In the genomic region with DNA sequence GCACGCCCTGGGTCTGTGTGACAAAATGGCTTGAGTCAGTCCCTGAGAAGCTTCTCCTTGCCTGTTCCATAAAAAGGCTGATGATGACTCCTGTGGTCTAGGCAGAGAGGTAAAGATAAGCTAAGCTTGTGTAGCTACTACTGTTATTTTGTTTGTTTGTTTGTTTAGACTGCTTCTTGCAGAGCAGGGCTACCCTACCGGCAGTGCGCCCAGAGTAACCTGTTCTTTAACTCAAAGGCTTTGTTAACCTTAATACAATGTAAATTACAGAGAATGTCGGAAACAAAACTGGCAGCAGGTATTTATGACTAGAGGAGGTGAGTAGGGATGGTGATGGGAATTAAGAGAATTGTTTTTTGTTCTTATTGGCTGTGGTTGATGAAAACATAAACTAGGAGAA, we compare ENCODE assay signal across 22 cellular contexts.
DNase-seq lines count a peak whose midpoint lies in the region; ATAC-seq and TF ChIP-seq lines count a peak whose summit lies in the region.
"Had no signal": no experiment of that assay in that cellular context is flagged by ENCODE, and none has a peak within 500 bp of the region (broad histone marks: within the 10 kb centered on the region; RNA-seq: fewer than 3 reads in every experiment).

No MANE protein-coding gene starts in this region.

- peak overlapping the region; percentile 75 for H3K27ac Mint-ChIP-seq in activated naive CD4-positive, alpha-beta T cell treated with anti-CD3 and anti-CD28 coated beads, Interleukin-2, amount 10 ng/mL, durations not matched to agents 7 days and 5 days
- peak overlapping the region; percentile 45 for H3K27ac Mint-ChIP-seq in Caco-2 (ENCODE audit: unreplicated experiment)
- peak overlapping the region; percentile 35 for H3K27ac Mint-ChIP-seq in activated T-helper 17 cell treated with anti-CD3 and anti-CD28 coated beads, Interleukin-2, amount 50 U/mL, for 72 hours

- H3K4me3 ChIP-seq in Caco-2 (ENCODE audit: low read depth, low read length) = no peak overlapping the region
- H3K4me3 ChIP-seq: GM12878, HAP-1 had no signal

- no peak for TF ChIP-seq CTCF in Caco-2 (IDR thresholded peaks at IDR 0.05; ENCODE audit: insufficient read depth in 1 of 2, low read depth in 1 of 2, low read length in 1 of 2, severe bottlenecking in 1 of 2, unreplicated experiment in 1 of 2)
- TF ChIP-seq CTCF in omental fat pad (IDR thresholded peaks at IDR 0.05) = no peak

- intact Hi-C loops in Caco-2 (cut with micrococcal nuclease; ENCODE audit: unreplicated experiment) = no loop called here

- CTCF ChIA-PET in activated naive CD4-positive, alpha-beta T cell treated with anti-CD3 and anti-CD28 coated beads, Interleukin-2, amount 10 ng/mL, durations not matched to agents 7 days and 5 days (lab: Charles Lee) = interaction anchor here (1.0 kb wide), 1 partner anchor 132 kb away, joined by 3 read pairs; a partner anchor contains a TSS
- CTCF ChIA-PET in Caco-2 (lab: Charles Lee) = interaction anchor here (0.5 kb wide), 1 partner anchor 133 kb away, joined by 6 read pairs; no protein-coding TSS in a partner anchor

- H3K4me1 Mint-ChIP-seq in activated naive CD4-positive, alpha-beta T cell treated with anti-CD3 and anti-CD28 coated beads, Interleukin-2, amount 10 ng/mL, durations not matched to agents 7 days and 5 days = peaks cover 26% of the 10 kb centered on the region
- H3K4me1 Mint-ChIP-seq in Caco-2 (ENCODE audit: low read depth, unreplicated experiment) = peaks cover 46% of the 10 kb centered on the region
- peaks cover 40% of the 10 kb centered on the region for H3K4me1 Mint-ChIP-seq in activated T-helper 17 cell treated with anti-CD3 and anti-CD28 coated beads, Interleukin-2, amount 50 U/mL, for 72 hours

- H3K36me3 ChIP-seq in Caco-2 (ENCODE audit: control insufficient read depth, insufficient read depth, low read length) = no peaks in the 10 kb centered on the region; the same call in 1 of the 2 replicates
- H3K36me3 ChIP-seq: HAP-1 had no signal

- H3K4me1 ChIP-seq in Caco-2 = peaks cover 82% of the 10 kb centered on the region
- H3K4me1 ChIP-seq: HAP-1 had no signal

- H3K9me3 Mint-ChIP-seq in activated naive CD4-positive, alpha-beta T cell treated with anti-CD3 and anti-CD28 coated beads, Interleukin-2, amount 10 ng/mL, durations not matched to agents 7 days and 5 days = peaks cover 3% of the 10 kb centered on the region
- H3K9me3 Mint-ChIP-seq in Caco-2 (ENCODE audit: unreplicated experiment) = no peaks in the 10 kb centered on the region
- H3K9me3 Mint-ChIP-seq in activated T-helper 17 cell treated with anti-CD3 and anti-CD28 coated beads, Interleukin-2, amount 50 U/mL, for 72 hours = peaks cover 4% of the 10 kb centered on the region

- peaks cover 34% of the 10 kb centered on the region for H3K36me3 Mint-ChIP-seq in activated naive CD4-positive, alpha-beta T cell treated with anti-CD3 and anti-CD28 coated beads, Interleukin-2, amount 10 ng/mL, durations not matched to agents 7 days and 5 days
- peaks cover 43% of the 10 kb centered on the region for H3K36me3 Mint-ChIP-seq in Caco-2 (ENCODE audit: insufficient read depth, unreplicated experiment)
- H3K36me3 Mint-ChIP-seq in activated T-helper 17 cell treated with anti-CD3 and anti-CD28 coated beads, Interleukin-2, amount 50 U/mL, for 72 hours (ENCODE audit: low read depth) = peaks cover 10% of the 10 kb centered on the region

- ATAC-seq in activated T-helper 17 cell treated with anti-CD3 and anti-CD28 coated beads, Interleukin-2, amount 50 U/mL, for 72 hours (replicated peaks) = no peak
- ATAC-seq in omental fat pad (ENCODE audit: low FRiP score) (no peak), HG02610 (IDR thresholded peaks at IDR 0.05; ENCODE audit: unreplicated experiment) (no peak)
- ATAC-seq: GM12878 had no signal

- H3K9me3 ChIP-seq in Caco-2 = no peaks in the 10 kb centered on the region
- H3K9me3 ChIP-seq: HAP-1 had no signal

- POLR2A ChIA-PET in Caco-2 (lab: Charles Lee) = interaction anchor here (0.5 kb wide), 1 partner anchor 208 kb away, joined by 10 read pairs; no protein-coding TSS in a partner anchor

- no TSS peak for BruUV-seq in Caco-2 (replicated peaks; lab: Mats Ljungman, UMichigan)

- H3K4me3 Mint-ChIP-seq in activated naive CD4-positive, alpha-beta T cell treated with anti-CD3 and anti-CD28 coated beads, Interleukin-2, amount 10 ng/mL, durations not matched to agents 7 days and 5 days = no peak overlapping the region
- H3K4me3 Mint-ChIP-seq in Caco-2 (ENCODE audit: unreplicated experiment) = no peak overlapping the region
- no peak overlapping the region for H3K4me3 Mint-ChIP-seq in activated T-helper 17 cell treated with anti-CD3 and anti-CD28 coated beads, Interleukin-2, amount 50 U/mL, for 72 hours

- DNase-seq in activated naive CD4-positive, alpha-beta T cell treated with anti-CD3 and anti-CD28 coated beads, Interleukin-2, amount 10 ng/mL, durations not matched to agents 7 days and 5 days = no peak
- no peak for DNase-seq in activated naive CD4-positive, alpha-beta T cell (lab: John Stamatoyannopoulos, UW)
- DNase-seq in Caco-2 = no peak
- DNase-seq in islet precursor cell = peak; percentile 60
- DNase-seq in NCI-H526 treated with DMSO at 0.1 percent for 48 hours (lab: John Stamatoyannopoulos, UW) = no peak
- DNase-seq in omental fat pad (ENCODE audit: low spot score) = no peak
- DNase-seq: AML-193; C1 segment of cervical spinal cord; DMS79; KBM-7; NCI-H1092 treated with DMSO at 0.1 percent for 48 hours; NCI-H1436 treated with DMSO at 0.1 percent for 48 hours; NCI-H1930; NCI-H2227 treated with DMSO at 0.1 percent for 48 hours; NCI-H510A; NCI-H748 treated with DMSO at 0.1 percent for 48 hours; NK-92 treated with Interleukin-12 subunit alpha and Interleukin-12 subunit beta, amount 100 ng/mL, for 24 hours; SIG-M5 had no signal

- H3K27me3 Mint-ChIP-seq in activated naive CD4-positive, alpha-beta T cell treated with anti-CD3 and anti-CD28 coated beads, Interleukin-2, amount 10 ng/mL, durations not matched to agents 7 days and 5 days = no peaks in the 10 kb centered on the region
- H3K27me3 Mint-ChIP-seq in Caco-2 (ENCODE audit: insufficient read depth, unreplicated experiment) = no peaks in the 10 kb centered on the region
- H3K27me3 Mint-ChIP-seq in activated T-helper 17 cell treated with anti-CD3 and anti-CD28 coated beads, Interleukin-2, amount 50 U/mL, for 72 hours = no peaks in the 10 kb centered on the region

- no peaks in the 10 kb centered on the region for H3K27me3 ChIP-seq in Caco-2 (replicated peaks; ENCODE audit: control insufficient read depth, insufficient read depth, low read length)
